9 cellular contexts compared by ENCODE assay signal in genomic region chr1:151371744-151372410, GRCh38. TPM values are rescaled to one million over a fixed set of nuclear protein-coding genes. Genes with fewer than 3 reads are reported as not detected.
DNase-seq lines count a peak whose midpoint lies in the region; ATAC-seq lines count a peak whose summit lies in the region.
"Had no signal": no experiment of that assay in that cellular context is flagged by ENCODE, and none has a peak within 500 bp of the region (broad histone marks: within the 10 kb centered on the region; RNA-seq: fewer than 3 reads in every experiment).

No MANE protein-coding gene starts in this region.

- no peak overlapping the region for H3K4me3 Mint-ChIP-seq in immature natural killer cell

- no peaks in the 10 kb centered on the region for H3K4me1 Mint-ChIP-seq in immature natural killer cell

- peak; percentile 36 for DNase-seq in HS-27A (ENCODE audit: low read depth)
- DNase-seq in SHP77 treated with DMSO at 0.1 percent for 48 hours (lab: John Stamatoyannopoulos, UW): peak; percentile 93
- DNase-seq in Right ventricle myocardium superior: peak; percentile 85
- DNase-seq in renal cortical epithelial cell (ENCODE audit: low read depth): peak; percentile 45
- DNase-seq in immature natural killer cell: no peak

- no peaks in the 10 kb centered on the region for H3K36me3 Mint-ChIP-seq in immature natural killer cell

- peak; percentile 49 for ATAC-seq in Right ventricle myocardium superior (ENCODE audit: poor library complexity)
- ATAC-seq in GM19035 (IDR thresholded peaks at IDR 0.05; ENCODE audit: unreplicated experiment): no peak
- ATAC-seq in GM18519 (IDR thresholded peaks at IDR 0.05; ENCODE audit: low FRiP score, unreplicated experiment): no peak
- no peak for ATAC-seq in HG03571 (IDR thresholded peaks at IDR 0.05; ENCODE audit: unreplicated experiment)

- peaks cover 0 to 2% (median 0%) of the 10 kb centered on the region in 3 donors for H3K27me3 Mint-ChIP-seq in immature natural killer cell (ENCODE audit: low read depth in 3 of 3)

- no peak overlapping the region for H3K27ac Mint-ChIP-seq in immature natural killer cell

- intact Hi-C loops in Right ventricle myocardium superior (cut with DNase I): no loop called here

- no peaks in the 10 kb centered on the region for H3K9me3 Mint-ChIP-seq in immature natural killer cell

RNA-seq across cellular contexts. Expression of gene SELENBP1, which starts 0.6 kb away (rescaled TPM):
- 119 TPM for total RNA-seq in Right ventricle myocardium superior
- 5.0 and 26.8 TPM in 2 replicates for total RNA-seq in renal cortical epithelial cell
- polyA plus RNA-seq in immature natural killer cell: not detected
- total RNA-seq: HT1080 had no signal

RNA-seq across cellular contexts. Expression of gene RFX5, which starts 24.8 kb away (rescaled TPM):
- total RNA-seq in Right ventricle myocardium superior (16.3 TPM), renal cortical epithelial cell (92.2 and 111 TPM in 2 replicates)
- 10 to 100 TPM; 30.0 to 37.8 (median 37.1) TPM for polyA plus RNA-seq in immature natural killer cell

RNA-seq across cellular contexts. Expression of gene PSMB4, which starts 27.5 kb away (rescaled TPM):
- 177 TPM for total RNA-seq in Right ventricle myocardium superior
- 207 and 403 TPM in 2 replicates for total RNA-seq in renal cortical epithelial cell
- 10 to 100 TPM; 64.4 to 90.7 (median 71.4) TPM for polyA plus RNA-seq in immature natural killer cell

RNA-seq across cellular contexts. Expression of gene PI4KB, which starts 44.7 kb away (rescaled TPM):
- total RNA-seq in Right ventricle myocardium superior: 41.0 TPM
- total RNA-seq in renal cortical epithelial cell: 43.4 and 57.0 TPM in 2 replicates
- 10 to 100 TPM; 35.1 to 65.7 (median 57.9) TPM for polyA plus RNA-seq in immature natural killer cell

Comparison
In these comparisons a context has a peak if more than half of its experiments do, and no peak if none do; other contexts are left out.
1. DNase-seq: peak in HS-27A (single experiment), SHP77 treated with DMSO at 0.1 percent for 48 hours (single experiment), Right ventricle myocardium superior (single experiment) and renal cortical epithelial cell (single experiment); none in immature natural killer cell (0 of 3).